ENCODE assay signal across 1 cellular context in genomic region chr18:5556317-5556974, GRCh38.
TF ChIP-seq lines count a peak whose summit lies in the region.

No MANE protein-coding gene starts in this region.

TF ChIP-seq in HepG2, 621 proteins besides CTCF, POLR2A, EP300 and RAD21 (continued from another document):
- TF ChIP-seq AHDC1 (CRISPR knock-in tag; IDR thresholded peaks at IDR 0.05; ENCODE audit: borderline replicate concordance) (no peak), ZNF225 (CRISPR knock-in tag; IDR thresholded peaks at IDR 0.05) (no peak), DBP (CRISPR knock-in tag; IDR thresholded peaks at IDR 0.05; ENCODE audit: not compliant biosample characterization) (no peak), ZNF274 (CRISPR knock-in tag; IDR thresholded peaks at IDR 0.05) (no peak), CREM (IDR thresholded peaks at IDR 0.05) (no peak), CREM (CRISPR knock-in tag; IDR thresholded peaks at IDR 0.05) (no peak), ZNF644 (CRISPR knock-in tag; IDR thresholded peaks at IDR 0.05; ENCODE audit: low read depth) (peak; percentile 76; the same call in 1 of the 2 replicates), ZBTB1 (CRISPR knock-in tag; IDR thresholded peaks at IDR 0.05; ENCODE audit: borderline replicate concordance) (no peak), SNRNP70 (IDR thresholded peaks at IDR 0.05; ENCODE audit: low read depth, low read length) (no peak), MAF1 (CRISPR knock-in tag; IDR thresholded peaks at IDR 0.05; ENCODE audit: borderline replicate concordance) (no peak), ZHX2 (IDR thresholded peaks at IDR 0.05; ENCODE audit: low read depth) (no peak), ZHX2 (CRISPR knock-in tag; IDR thresholded peaks at IDR 0.05; ENCODE audit: borderline replicate concordance) (no peak), KLF11 (CRISPR knock-in tag; IDR thresholded peaks at IDR 0.05) (no peak), KLF6 (CRISPR knock-in tag; IDR thresholded peaks at IDR 0.05) (no peak)
- TF ChIP-seq, protein P1, sequence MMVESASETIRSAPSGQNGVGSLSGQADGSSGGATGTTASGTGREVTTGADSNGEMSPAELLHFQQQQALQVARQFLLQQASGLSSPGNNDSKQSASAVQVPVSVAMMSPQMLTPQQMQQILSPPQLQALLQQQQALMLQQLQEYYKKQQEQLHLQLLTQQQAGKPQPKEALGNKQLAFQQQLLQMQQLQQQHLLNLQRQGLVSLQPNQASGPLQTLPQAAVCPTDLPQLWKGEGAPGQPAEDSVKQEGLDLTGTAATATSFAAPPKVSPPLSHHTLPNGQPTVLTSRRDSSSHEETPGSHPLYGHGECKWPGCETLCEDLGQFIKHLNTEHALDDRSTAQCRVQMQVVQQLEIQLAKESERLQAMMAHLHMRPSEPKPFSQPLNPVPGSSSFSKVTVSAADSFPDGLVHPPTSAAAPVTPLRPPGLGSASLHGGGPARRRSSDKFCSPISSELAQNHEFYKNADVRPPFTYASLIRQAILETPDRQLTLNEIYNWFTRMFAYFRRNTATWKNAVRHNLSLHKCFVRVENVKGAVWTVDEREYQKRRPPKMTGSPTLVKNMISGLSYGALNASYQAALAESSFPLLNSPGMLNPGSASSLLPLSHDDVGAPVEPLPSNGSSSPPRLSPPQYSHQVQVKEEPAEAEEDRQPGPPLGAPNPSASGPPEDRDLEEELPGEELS (CRISPR knock-in tag; IDR thresholded peaks at IDR 0.05) = 0 out of 2 replicates have a peak, but pooled peaks have one; percentile 13
- TF ChIP-seq, protein P2, sequence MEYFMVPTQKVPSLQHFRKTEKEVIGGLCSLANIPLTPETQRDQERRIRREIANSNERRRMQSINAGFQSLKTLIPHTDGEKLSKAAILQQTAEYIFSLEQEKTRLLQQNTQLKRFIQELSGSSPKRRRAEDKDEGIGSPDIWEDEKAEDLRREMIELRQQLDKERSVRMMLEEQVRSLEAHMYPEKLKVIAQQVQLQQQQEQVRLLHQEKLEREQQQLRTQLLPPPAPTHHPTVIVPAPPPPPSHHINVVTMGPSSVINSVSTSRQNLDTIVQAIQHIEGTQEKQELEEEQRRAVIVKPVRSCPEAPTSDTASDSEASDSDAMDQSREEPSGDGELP (IDR thresholded peaks at IDR 0.05; ENCODE audit: borderline replicate concordance, low read depth) = no peak
- TF ChIP-seq, protein P3, sequence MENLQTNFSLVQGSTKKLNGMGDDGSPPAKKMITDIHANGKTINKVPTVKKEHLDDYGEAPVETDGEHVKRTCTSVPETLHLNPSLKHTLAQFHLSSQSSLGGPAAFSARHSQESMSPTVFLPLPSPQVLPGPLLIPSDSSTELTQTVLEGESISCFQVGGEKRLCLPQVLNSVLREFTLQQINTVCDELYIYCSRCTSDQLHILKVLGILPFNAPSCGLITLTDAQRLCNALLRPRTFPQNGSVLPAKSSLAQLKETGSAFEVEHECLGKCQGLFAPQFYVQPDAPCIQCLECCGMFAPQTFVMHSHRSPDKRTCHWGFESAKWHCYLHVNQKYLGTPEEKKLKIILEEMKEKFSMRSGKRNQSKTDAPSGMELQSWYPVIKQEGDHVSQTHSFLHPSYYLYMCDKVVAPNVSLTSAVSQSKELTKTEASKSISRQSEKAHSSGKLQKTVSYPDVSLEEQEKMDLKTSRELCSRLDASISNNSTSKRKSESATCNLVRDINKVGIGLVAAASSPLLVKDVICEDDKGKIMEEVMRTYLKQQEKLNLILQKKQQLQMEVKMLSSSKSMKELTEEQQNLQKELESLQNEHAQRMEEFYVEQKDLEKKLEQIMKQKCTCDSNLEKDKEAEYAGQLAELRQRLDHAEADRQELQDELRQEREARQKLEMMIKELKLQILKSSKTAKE (CRISPR knock-in tag; IDR thresholded peaks at IDR 0.05; ENCODE audit: borderline replicate concordance) = no peak
- TF ChIP-seq, protein P4, sequence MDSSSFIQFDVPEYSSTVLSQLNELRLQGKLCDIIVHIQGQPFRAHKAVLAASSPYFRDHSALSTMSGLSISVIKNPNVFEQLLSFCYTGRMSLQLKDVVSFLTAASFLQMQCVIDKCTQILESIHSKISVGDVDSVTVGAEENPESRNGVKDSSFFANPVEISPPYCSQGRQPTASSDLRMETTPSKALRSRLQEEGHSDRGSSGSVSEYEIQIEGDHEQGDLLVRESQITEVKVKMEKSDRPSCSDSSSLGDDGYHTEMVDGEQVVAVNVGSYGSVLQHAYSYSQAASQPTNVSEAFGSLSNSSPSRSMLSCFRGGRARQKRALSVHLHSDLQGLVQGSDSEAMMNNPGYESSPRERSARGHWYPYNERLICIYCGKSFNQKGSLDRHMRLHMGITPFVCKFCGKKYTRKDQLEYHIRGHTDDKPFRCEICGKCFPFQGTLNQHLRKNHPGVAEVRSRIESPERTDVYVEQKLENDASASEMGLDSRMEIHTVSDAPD (CRISPR knock-in tag; IDR thresholded peaks at IDR 0.05) = no peak
- TF ChIP-seq, protein P5, sequence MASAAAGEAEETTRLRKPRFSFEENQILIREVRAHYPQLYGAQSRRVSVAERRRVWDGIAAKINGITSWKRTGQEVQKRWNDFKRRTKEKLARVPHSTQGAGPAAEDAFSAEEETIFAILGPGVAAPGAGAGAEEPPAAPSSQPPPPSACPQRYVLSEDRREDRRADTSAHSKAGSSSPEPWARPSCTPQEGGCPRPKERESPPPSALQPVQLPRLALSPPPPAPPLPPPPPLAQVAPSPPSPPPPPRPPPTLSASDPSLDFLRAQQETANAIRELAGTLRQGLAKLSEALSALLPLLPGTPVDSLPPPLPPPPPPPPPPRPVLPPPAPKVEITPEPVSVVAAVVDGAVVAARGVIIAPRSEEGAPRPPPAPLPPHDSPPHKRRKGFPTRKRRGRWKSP (CRISPR knock-in tag; IDR thresholded peaks at IDR 0.05) = no peak
